In the genomic region with DNA sequence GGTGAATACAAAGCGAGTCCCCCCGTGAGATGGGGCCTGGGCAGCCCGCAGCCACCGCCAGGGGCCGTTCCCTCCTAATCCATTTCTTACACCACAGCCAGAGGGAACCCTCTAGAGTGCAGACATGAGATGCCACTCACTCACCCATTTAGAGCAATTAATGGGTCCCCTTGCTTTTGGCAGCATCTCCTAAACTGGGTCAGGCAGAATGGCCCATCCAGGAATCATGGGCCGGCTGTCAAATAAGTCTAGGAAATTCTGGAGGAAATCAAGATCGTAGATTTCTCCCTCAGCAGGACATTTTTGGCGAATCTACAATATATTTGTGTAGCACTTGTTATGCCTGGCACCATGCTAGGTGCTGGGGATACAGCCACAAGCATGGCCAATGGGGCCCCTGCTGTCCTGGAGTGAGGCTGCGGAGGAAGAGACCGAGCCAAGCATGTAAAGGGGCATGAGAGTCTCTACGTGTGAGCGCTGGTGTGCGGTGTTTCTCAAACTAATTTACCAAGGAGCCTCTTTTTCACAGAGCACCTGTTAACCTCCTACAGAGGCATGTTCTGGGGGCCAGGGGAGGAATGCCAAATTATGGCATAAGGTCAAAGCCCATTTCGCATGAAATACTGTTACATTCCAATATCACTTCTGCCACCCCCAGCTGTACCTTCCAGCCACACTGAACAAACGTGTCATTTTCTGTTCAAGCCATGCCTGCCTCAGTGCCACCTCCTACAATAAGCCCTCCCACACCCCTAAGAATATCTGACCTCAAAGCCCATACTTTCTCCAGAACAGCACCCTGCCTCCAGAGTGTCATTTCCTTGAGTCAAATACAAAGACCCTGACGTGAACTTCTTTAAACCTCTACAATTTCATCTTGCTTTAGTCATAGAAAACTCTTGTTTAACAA, we compare ENCODE assay signal across 1 cellular context.
TF ChIP-seq lines count a peak whose summit lies in the region.

No MANE protein-coding gene starts in this region.

TF ChIP-seq in H1, 55 proteins besides CTCF, POLR2A, EP300 and RAD21:
- no peak for TF ChIP-seq HDAC6 (IDR thresholded peaks at IDR 0.05; ENCODE audit: low read depth, low read length)
- no peak for TF ChIP-seq KDM4A (IDR thresholded peaks at IDR 0.05; ENCODE audit: low read depth, low read length, severe bottlenecking)
- TF ChIP-seq GABPA (IDR thresholded peaks at IDR 0.05; ENCODE audit: borderline replicate concordance, insufficient read depth, low read length): no peak
- no peak for TF ChIP-seq CBX8 (IDR thresholded peaks at IDR 0.05; ENCODE audit: borderline replicate concordance, low read depth, low read length)
- no peak for TF ChIP-seq EGR1 (IDR thresholded peaks at IDR 0.05; ENCODE audit: borderline replicate concordance, low read depth, low read length)
- no peak for TF ChIP-seq CHD1 (IDR thresholded peaks at IDR 0.05; ENCODE audit: low read depth, low read length)
- TF ChIP-seq SP4 (IDR thresholded peaks at IDR 0.05; ENCODE audit: low read length): no peak
- TF ChIP-seq SP1 (IDR thresholded peaks at IDR 0.05; ENCODE audit: low read depth, low read length): no peak
- TF ChIP-seq JUND (IDR thresholded peaks at IDR 0.05; ENCODE audit: low read length): no peak
- no peak for TF ChIP-seq MAFK (IDR thresholded peaks at IDR 0.05; ENCODE audit: low read depth, low read length)
- no peak for TF ChIP-seq CEBPB (IDR thresholded peaks at IDR 0.05; ENCODE audit: low read depth, low read length)
